ENCODE assay signal across 18 cellular contexts in the genomic region with DNA sequence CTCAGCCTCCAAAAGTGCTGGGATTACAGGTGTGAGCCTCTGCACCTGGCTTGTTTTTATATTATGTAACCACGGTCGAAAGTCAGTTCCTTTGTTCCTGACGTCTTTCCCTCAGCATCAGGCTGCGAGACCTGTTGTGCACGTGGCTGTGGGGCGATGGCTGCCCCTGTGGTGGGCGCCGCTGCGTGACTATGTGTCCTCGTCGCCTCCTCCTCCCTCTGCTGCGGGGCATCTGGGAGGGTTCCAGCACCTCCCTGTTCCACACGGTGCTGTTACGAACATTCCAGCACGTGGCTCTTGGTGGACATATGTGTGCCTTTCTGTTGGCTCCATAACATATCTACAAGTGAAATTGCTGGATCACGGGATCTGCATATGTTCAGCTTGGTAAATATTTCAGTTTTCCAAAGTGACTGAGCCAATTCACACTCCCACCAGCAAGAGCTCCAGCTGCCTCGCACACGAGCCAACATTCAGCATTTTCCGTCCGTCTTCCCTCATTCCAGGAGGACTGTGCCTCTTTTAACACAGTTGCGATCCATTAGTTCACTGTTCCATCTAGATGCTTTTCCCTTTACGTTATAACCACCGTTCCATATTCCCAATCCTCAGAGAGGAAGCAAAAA. TPM values are rescaled to one million over a fixed set of nuclear protein-coding genes. Genes with fewer than 3 reads are reported as not detected.
DNase-seq lines count a peak whose midpoint lies in the region; ATAC-seq and TF ChIP-seq lines count a peak whose summit lies in the region.
"Had no signal": no experiment of that assay in that cellular context is flagged by ENCODE, and none has a peak within 500 bp of the region (broad histone marks: within the 10 kb centered on the region; RNA-seq: fewer than 3 reads in every experiment).

No MANE protein-coding gene starts in this region.

- peaks cover 40% of the 10 kb centered on the region for H3K36me3 Mint-ChIP-seq in stimulated activated memory B cell treated with anti-CD40 and anti-IgM and Interleukin-4, amounts not matched to agents 10 μg/mL and 1 μg/mL and 100 μg/mL, for 72 hours
- H3K36me3 Mint-ChIP-seq in activated T-helper 1 cell treated with anti-CD3 and anti-CD28 coated beads, Interleukin-12 subunit alpha, Interleukin-12 subunit beta, Interleukin-2, Interleukin-4 antibody, amounts not matched to agents 30 ng/mL and 10 ng/mL and 1 ng/mL, durations not matched to agents 14 hours and 24 hours and 36 hours (ENCODE audit: low read depth) = no peaks in the 10 kb centered on the region
- peaks cover 2% of the 10 kb centered on the region for H3K36me3 Mint-ChIP-seq in activated T-cell treated with anti-CD3 and anti-CD28 coated beads, Interleukin-2, amount 50 U/mL, for 4 hours (ENCODE audit: insufficient read depth)
- no peaks in the 10 kb centered on the region for H3K36me3 Mint-ChIP-seq in Calu3 (ENCODE audit: insufficient read depth, unreplicated experiment)

- peak overlapping the region; percentile 25 for H3K4me3 Mint-ChIP-seq in stimulated activated memory B cell treated with anti-CD40 and anti-IgM and Interleukin-4, amounts not matched to agents 10 μg/mL and 1 μg/mL and 100 μg/mL, for 72 hours
- no peak overlapping the region for H3K4me3 Mint-ChIP-seq in activated T-helper 1 cell treated with anti-CD3 and anti-CD28 coated beads, Interleukin-12 subunit alpha, Interleukin-12 subunit beta, Interleukin-2, Interleukin-4 antibody, amounts not matched to agents 30 ng/mL and 10 ng/mL and 1 ng/mL, durations not matched to agents 14 hours and 24 hours and 36 hours
- H3K4me3 Mint-ChIP-seq in activated T-cell treated with anti-CD3 and anti-CD28 coated beads, Interleukin-2, amount 50 U/mL, for 4 hours = no peak overlapping the region
- no peak overlapping the region for H3K4me3 Mint-ChIP-seq in Calu3 (ENCODE audit: low read depth, unreplicated experiment)
- H3K4me3 Mint-ChIP-seq: activated CD8-positive, alpha-beta T cell treated with anti-CD3 and anti-CD28 coated beads for 36 hours; activated T-helper 17 cell treated with anti-CD3 and anti-CD28 coated beads, Interleukin-2, amount 50 U/mL, for 72 hours; stimulated activated naive CD8-positive, alpha-beta T cell treated with anti-CD3 and anti-CD28 coated beads, Interleukin-15, amount 100 ng/mL, for 72 hours; T-helper 1 cell treated with Interleukin-12 subunit alpha and Interleukin-12 subunit beta and Interleukin-4 antibody, amounts not matched to agents 30 μg/mL and 1 μg/mL, for 36 hours had no signal

- peak; percentile 11 for ATAC-seq in HG03135 (IDR thresholded peaks at IDR 0.05; ENCODE audit: unreplicated experiment)
- no peak for ATAC-seq in stimulated activated memory B cell treated with anti-CD40 and anti-IgM and Interleukin-4, amounts not matched to agents 10 μg/mL and 1 μg/mL and 100 μg/mL, for 72 hours
- ATAC-seq in activated T-cell treated with anti-CD3 and anti-CD28 coated beads, Interleukin-2, amount 50 U/mL, for 4 hours = no peak
- ATAC-seq: activated CD8-positive, alpha-beta T cell treated with anti-CD3 and anti-CD28 coated beads for 36 hours; activated T-helper 17 cell treated with anti-CD3 and anti-CD28 coated beads, Interleukin-2, amount 50 U/mL, for 72 hours; HepG2; stimulated activated naive CD8-positive, alpha-beta T cell treated with anti-CD3 and anti-CD28 coated beads, Interleukin-15, amount 100 ng/mL, for 72 hours had no signal

- peak overlapping the region; percentile 84 for H3K27ac Mint-ChIP-seq in stimulated activated memory B cell treated with anti-CD40 and anti-IgM and Interleukin-4, amounts not matched to agents 10 μg/mL and 1 μg/mL and 100 μg/mL, for 72 hours
- H3K27ac Mint-ChIP-seq in activated T-helper 1 cell treated with anti-CD3 and anti-CD28 coated beads, Interleukin-12 subunit alpha, Interleukin-12 subunit beta, Interleukin-2, Interleukin-4 antibody, amounts not matched to agents 30 ng/mL and 10 ng/mL and 1 ng/mL, durations not matched to agents 14 hours and 24 hours and 36 hours = no peak overlapping the region
- H3K27ac Mint-ChIP-seq in Calu3 (ENCODE audit: unreplicated experiment) = no peak overlapping the region
- H3K27ac Mint-ChIP-seq: activated CD8-positive, alpha-beta T cell treated with anti-CD3 and anti-CD28 coated beads for 36 hours; activated T-helper 17 cell treated with anti-CD3 and anti-CD28 coated beads, Interleukin-2, amount 50 U/mL, for 72 hours; stimulated activated naive CD8-positive, alpha-beta T cell treated with anti-CD3 and anti-CD28 coated beads, Interleukin-15, amount 100 ng/mL, for 72 hours; T-helper 1 cell treated with Interleukin-12 subunit alpha and Interleukin-12 subunit beta and Interleukin-4 antibody, amounts not matched to agents 30 μg/mL and 1 μg/mL, for 36 hours had no signal

- peaks cover 51% of the 10 kb centered on the region for H3K4me1 Mint-ChIP-seq in stimulated activated memory B cell treated with anti-CD40 and anti-IgM and Interleukin-4, amounts not matched to agents 10 μg/mL and 1 μg/mL and 100 μg/mL, for 72 hours
- no peaks in the 10 kb centered on the region for H3K4me1 Mint-ChIP-seq in activated T-helper 1 cell treated with anti-CD3 and anti-CD28 coated beads, Interleukin-12 subunit alpha, Interleukin-12 subunit beta, Interleukin-2, Interleukin-4 antibody, amounts not matched to agents 30 ng/mL and 10 ng/mL and 1 ng/mL, durations not matched to agents 14 hours and 24 hours and 36 hours (ENCODE audit: low read depth)
- no peaks in the 10 kb centered on the region for H3K4me1 Mint-ChIP-seq in activated T-cell treated with anti-CD3 and anti-CD28 coated beads, Interleukin-2, amount 50 U/mL, for 4 hours (ENCODE audit: low read depth)
- no peaks in the 10 kb centered on the region for H3K4me1 Mint-ChIP-seq in Calu3 (ENCODE audit: low read depth, unreplicated experiment)
- H3K4me1 Mint-ChIP-seq: activated T-helper 17 cell treated with anti-CD3 and anti-CD28 coated beads, Interleukin-2, amount 50 U/mL, for 72 hours; stimulated activated naive CD8-positive, alpha-beta T cell treated with anti-CD3 and anti-CD28 coated beads, Interleukin-15, amount 100 ng/mL, for 72 hours had no signal

- BruUV-seq in Calu3 (replicated peaks; lab: Mats Ljungman, UMichigan) = no TSS peak

- CTCF ChIA-PET in Calu3 (lab: Charles Lee) = no interaction called here

- no peaks in the 10 kb centered on the region for H3K9me3 Mint-ChIP-seq in stimulated activated memory B cell treated with anti-CD40 and anti-IgM and Interleukin-4, amounts not matched to agents 10 μg/mL and 1 μg/mL and 100 μg/mL, for 72 hours
- H3K9me3 Mint-ChIP-seq in activated T-helper 1 cell treated with anti-CD3 and anti-CD28 coated beads, Interleukin-12 subunit alpha, Interleukin-12 subunit beta, Interleukin-2, Interleukin-4 antibody, amounts not matched to agents 30 ng/mL and 10 ng/mL and 1 ng/mL, durations not matched to agents 14 hours and 24 hours and 36 hours = no peaks in the 10 kb centered on the region
- H3K9me3 Mint-ChIP-seq in activated T-cell treated with anti-CD3 and anti-CD28 coated beads, Interleukin-2, amount 50 U/mL, for 4 hours = no peaks in the 10 kb centered on the region
- H3K9me3 Mint-ChIP-seq in Calu3 (ENCODE audit: low read depth, unreplicated experiment) = no peaks in the 10 kb centered on the region
- H3K9me3 Mint-ChIP-seq: activated CD8-positive, alpha-beta T cell treated with anti-CD3 and anti-CD28 coated beads for 36 hours; activated T-helper 17 cell treated with anti-CD3 and anti-CD28 coated beads, Interleukin-2, amount 50 U/mL, for 72 hours; stimulated activated naive CD8-positive, alpha-beta T cell treated with anti-CD3 and anti-CD28 coated beads, Interleukin-15, amount 100 ng/mL, for 72 hours; T-helper 1 cell treated with Interleukin-12 subunit alpha and Interleukin-12 subunit beta and Interleukin-4 antibody, amounts not matched to agents 30 μg/mL and 1 μg/mL, for 36 hours had no signal

- DNase-seq in G401 (ENCODE audit: low spot score) (peak; percentile 61), cerebellum (ENCODE audit: low spot score) (peak; percentile 50), Calu3 (no peak)
- DNase-seq in activated T-helper 1 cell treated with anti-CD3 and anti-CD28 coated beads, Interleukin-12 subunit alpha, Interleukin-12 subunit beta, Interleukin-2, Interleukin-4 antibody, amounts not matched to agents 30 ng/mL and 10 ng/mL and 1 ng/mL, durations not matched to agents 14 hours and 24 hours and 36 hours (ENCODE audit: low spot score) = no peak
- no peak for DNase-seq in activated T-cell treated with anti-CD3 and anti-CD28 coated beads, Interleukin-2, amount 50 U/mL, for 4 hours
- DNase-seq: activated CD8-positive, alpha-beta T cell treated with anti-CD3 and anti-CD28 coated beads for 36 hours; BE2C; glutamatergic neuron; MG63; NCI-H187 treated with DMSO at 0.1 percent for 48 hours; sigmoid colon; stimulated activated CD4-positive, alpha-beta T cell treated with anti-CD3 and anti-CD28 coated beads, Interleukin-1b, Interleukin-23, amount 100 ng/mL, for 48 hours; stimulated activated naive CD8-positive, alpha-beta T cell treated with anti-CD3 and anti-CD28 coated beads, Interleukin-15, amount 100 ng/mL, for 72 hours had no signal

- in situ Hi-C loops in G401 (cut with HindIII; ENCODE audit: low sequenced_read_pairs) = no loop called here

- intact Hi-C loops in activated T-helper 1 cell treated with anti-CD3 and anti-CD28 coated beads, Interleukin-12 subunit alpha, Interleukin-12 subunit beta, Interleukin-2, Interleukin-4 antibody, amounts not matched to agents 30 ng/mL and 10 ng/mL and 1 ng/mL, durations not matched to agents 14 hours and 24 hours and 36 hours (cut with micrococcal nuclease) = no loop called here
- intact Hi-C loops in Calu3 (cut with micrococcal nuclease; ENCODE audit: unreplicated experiment) = no loop called here

- TF ChIP-seq CTCF in Calu3 (IDR thresholded peaks at IDR 0.05; ENCODE audit: unreplicated experiment) = no peak

- no peaks in the 10 kb centered on the region for H3K27me3 Mint-ChIP-seq in stimulated activated memory B cell treated with anti-CD40 and anti-IgM and Interleukin-4, amounts not matched to agents 10 μg/mL and 1 μg/mL and 100 μg/mL, for 72 hours
- no peaks in the 10 kb centered on the region for H3K27me3 Mint-ChIP-seq in activated T-helper 1 cell treated with anti-CD3 and anti-CD28 coated beads, Interleukin-12 subunit alpha, Interleukin-12 subunit beta, Interleukin-2, Interleukin-4 antibody, amounts not matched to agents 30 ng/mL and 10 ng/mL and 1 ng/mL, durations not matched to agents 14 hours and 24 hours and 36 hours (ENCODE audit: insufficient read depth)
- no peaks in the 10 kb centered on the region for H3K27me3 Mint-ChIP-seq in activated T-cell treated with anti-CD3 and anti-CD28 coated beads, Interleukin-2, amount 50 U/mL, for 4 hours (ENCODE audit: low read depth)
- H3K27me3 Mint-ChIP-seq in Calu3 (ENCODE audit: unreplicated experiment) = no peaks in the 10 kb centered on the region
- H3K27me3 Mint-ChIP-seq: activated CD8-positive, alpha-beta T cell treated with anti-CD3 and anti-CD28 coated beads for 36 hours; activated T-helper 17 cell treated with anti-CD3 and anti-CD28 coated beads, Interleukin-2, amount 50 U/mL, for 72 hours; stimulated activated naive CD8-positive, alpha-beta T cell treated with anti-CD3 and anti-CD28 coated beads, Interleukin-15, amount 100 ng/mL, for 72 hours had no signal

RNA-seq across cellular contexts. Expression of gene SNX8, which starts 25.1 kb away (rescaled TPM):
- 52.9 and 74.2 TPM in 2 replicates for total RNA-seq in G401 (2014; rRNA removed; shearing (Covaris generic))
- total RNA-seq in cerebellum (9.9 TPM), Calu3 (2022) (57.0 and 70.3 TPM in 2 replicates)
- 40.8 and 41.8 TPM in 2 replicates for total RNA-seq in activated T-helper 1 cell treated with anti-CD3 and anti-CD28 coated beads, Interleukin-12 subunit alpha, Interleukin-12 subunit beta, Interleukin-2, Interleukin-4 antibody, amounts not matched to agents 30 ng/mL and 10 ng/mL and 1 ng/mL, durations not matched to agents 14 hours and 24 hours and 36 hours
- 10 to 100 TPM; 51.9 to 54.0 (median 53.9) TPM for total RNA-seq in activated T-cell treated with anti-CD3 and anti-CD28 coated beads, Interleukin-2, amount 50 U/mL, for 4 hours

RNA-seq across cellular contexts. Expression of gene NUDT1, which starts 47.1 kb away (rescaled TPM):
- total RNA-seq in G401 (2014; rRNA removed; shearing (Covaris generic)) = 31.4 and 37.8 TPM in 2 replicates
- total RNA-seq in cerebellum (11.1 TPM), Calu3 (2022) (52.2 and 65.6 TPM in 2 replicates)
- 74.9 TPM in 2 replicates for total RNA-seq in activated T-helper 1 cell treated with anti-CD3 and anti-CD28 coated beads, Interleukin-12 subunit alpha, Interleukin-12 subunit beta, Interleukin-2, Interleukin-4 antibody, amounts not matched to agents 30 ng/mL and 10 ng/mL and 1 ng/mL, durations not matched to agents 14 hours and 24 hours and 36 hours
- total RNA-seq in activated T-cell treated with anti-CD3 and anti-CD28 coated beads, Interleukin-2, amount 50 U/mL, for 4 hours = 100 to 1,000 TPM in 1 of 3 donors, 10 to 100 TPM in 2; 83.7 to 105 (median 96.8) TPM

RNA-seq across cellular contexts. Expression of gene MRM2, which starts 47.1 kb away (rescaled TPM):
- total RNA-seq in G401 (2014; rRNA removed; shearing (Covaris generic)) = 57.5 and 57.8 TPM in 2 replicates
- 9.4 TPM for total RNA-seq in cerebellum
- 47.8 and 48.6 TPM in 2 replicates for total RNA-seq in activated T-helper 1 cell treated with anti-CD3 and anti-CD28 coated beads, Interleukin-12 subunit alpha, Interleukin-12 subunit beta, Interleukin-2, Interleukin-4 antibody, amounts not matched to agents 30 ng/mL and 10 ng/mL and 1 ng/mL, durations not matched to agents 14 hours and 24 hours and 36 hours
- total RNA-seq in activated T-cell treated with anti-CD3 and anti-CD28 coated beads, Interleukin-2, amount 50 U/mL, for 4 hours = 10 to 100 TPM; 49.9 to 56.5 (median 51.2) TPM
- total RNA-seq in Calu3 (2022) = 60.1 and 64.3 TPM in 2 replicates

RNA-seq across cellular contexts. Expression of gene MAD1L1, which starts 56.4 kb away (rescaled TPM):
- total RNA-seq in G401 (2014; rRNA removed; shearing (Covaris generic)) = 77.8 and 163 TPM in 2 replicates
- total RNA-seq in cerebellum (25.0 TPM), Calu3 (2022) (85.2 and 86.0 TPM in 2 replicates)
- total RNA-seq in activated T-helper 1 cell treated with anti-CD3 and anti-CD28 coated beads, Interleukin-12 subunit alpha, Interleukin-12 subunit beta, Interleukin-2, Interleukin-4 antibody, amounts not matched to agents 30 ng/mL and 10 ng/mL and 1 ng/mL, durations not matched to agents 14 hours and 24 hours and 36 hours = 56.2 and 56.4 TPM in 2 replicates
- total RNA-seq in activated T-cell treated with anti-CD3 and anti-CD28 coated beads, Interleukin-2, amount 50 U/mL, for 4 hours = 10 to 100 TPM; 55.8 to 59.4 (median 57.9) TPM

Comparison
In these comparisons a context has a peak if more than half of its experiments do, and no peak if none do; other contexts are left out.
1. DNase-seq: peak in G401 (single experiment) and cerebellum (single experiment); none in activated T-helper 1 cell treated with anti-CD3 and anti-CD28 coated beads, Interleukin-12 subunit alpha, Interleukin-12 subunit beta, Interleukin-2, Interleukin-4 antibody, amounts not matched to agents 30 ng/mL and 10 ng/mL and 1 ng/mL, durations not matched to agents 14 hours and 24 hours and 36 hours (single experiment), activated T-cell treated with anti-CD3 and anti-CD28 coated beads, Interleukin-2, amount 50 U/mL, for 4 hours (single experiment) and Calu3 (single experiment).